Comparison of ENCODE assay signal across 8 cellular contexts in genomic region chr19:58408152-58409009, GRCh38. TPM values are rescaled to one million over a fixed set of nuclear protein-coding genes. Genes with fewer than 3 reads are reported as not detected.
A peak's percentile ranks its signal among the peaks of the same experiment; 100 is the strongest.
DNase-seq lines count a peak whose midpoint lies in the region; ATAC-seq and TF ChIP-seq lines count a peak whose summit lies in the region.

Gene ZNF584, plus strand, starts transcription at chr19:58408649. Its CDS starts 499 bp downstream, at chr19:58409148.

- H3K9me3 Mint-ChIP-seq in CD4-positive, alpha-beta memory T cell, result no peaks in the 10 kb centered on the region
- H3K9me3 Mint-ChIP-seq in activated CD4-positive, alpha-beta memory T cell treated with anti-CD3 and anti-CD28 coated beads, Interleukin-2, amount 10 ng/mL, durations not matched to agents 7 days and 5 days, result no peaks in the 10 kb centered on the region

- H3K4me3 Mint-ChIP-seq in CD4-positive, alpha-beta memory T cell, result peak within 1 kb of the TSS; percentile 92 to 100 (median 96)
- peak within 1 kb of the TSS; percentile 95 for H3K4me3 Mint-ChIP-seq in activated CD4-positive, alpha-beta memory T cell treated with anti-CD3 and anti-CD28 coated beads, Interleukin-2, amount 10 ng/mL, durations not matched to agents 7 days and 5 days

- no peaks in the 10 kb centered on the region for H3K27me3 ChIP-seq in CD4-positive, alpha-beta memory T cell (ENCODE audit: insufficient read depth, low read length)
- no peaks in the 10 kb centered on the region for H3K27me3 ChIP-seq in dorsolateral prefrontal cortex
- no peaks in the 10 kb centered on the region for H3K27me3 ChIP-seq in right lobe of liver

- peaks cover 21 to 39% (median 33%) of the 10 kb centered on the region in 4 donors for H3K4me1 Mint-ChIP-seq in CD4-positive, alpha-beta memory T cell
- peaks cover 39% of the 10 kb centered on the region for H3K4me1 Mint-ChIP-seq in activated CD4-positive, alpha-beta memory T cell treated with anti-CD3 and anti-CD28 coated beads, Interleukin-2, amount 10 ng/mL, durations not matched to agents 7 days and 5 days

- peak in 32 of 56 donors; percentile 6 to 62 (median 24) for TF ChIP-seq CTCF in dorsolateral prefrontal cortex (IDR thresholded peaks at IDR 0.05 in 54 of 56, conservative IDR thresholded peaks at IDR 0.05 in 2 of 56; ENCODE audit: low read depth in 1 of 56, partially characterized antibody in 56 of 56)
- TF ChIP-seq CTCF in right lobe of liver (IDR thresholded peaks at IDR 0.05), result no peak

- H3K36me3 ChIP-seq in CD4-positive, alpha-beta memory T cell (ENCODE audit: insufficient read depth, low read length), result no peaks in the 10 kb centered on the region
- H3K36me3 ChIP-seq in right lobe of liver, result no peaks in the 10 kb centered on the region

- POLR2A ChIA-PET in CD4-positive, alpha-beta memory T cell (lab: Charles Lee; ENCODE audit: partially characterized antibody), result interaction anchor here (0.7 to 1.8 kb wide), 17 partner anchors 8 to 136 kb away, joined by 3 to 12 read pairs (median 5); partner anchors contain the start of genes ERVK3-1, RNF225, RPS5 and TRIM28
- POLR2A ChIA-PET in activated CD4-positive, alpha-beta memory T cell treated with anti-CD3 and anti-CD28 coated beads, Interleukin-2, amount 10 ng/mL, durations not matched to agents 7 days and 5 days (lab: Charles Lee), result interaction anchor here (0.8 to 1.2 kb wide), 5 partner anchors 23 to 1087 kb away, joined by 3 to 7 read pairs (median 3); partner anchors contain the start of gene ZNF132

- peaks cover 0 to 10% of the 10 kb centered on the region in 2 donors for H3K36me3 Mint-ChIP-seq in CD4-positive, alpha-beta memory T cell
- H3K36me3 Mint-ChIP-seq in activated CD4-positive, alpha-beta memory T cell treated with anti-CD3 and anti-CD28 coated beads, Interleukin-2, amount 10 ng/mL, durations not matched to agents 7 days and 5 days (ENCODE audit: low read depth), result peaks cover 15% of the 10 kb centered on the region

- 0% methylated on average over 22 of the region's 100 CpGs for WGBS in right lobe of liver (ENCODE audit: insufficient coverage, low coverage, low lambda C conversion rate, missing lambda C conversion rate)

- H3K4me1 ChIP-seq in CD4-positive, alpha-beta memory T cell (ENCODE audit: insufficient read depth, low read length), result peaks cover 25% of the 10 kb centered on the region
- H3K4me1 ChIP-seq in right lobe of liver, result peaks cover 0 to 14% (median 3%) of the 10 kb centered on the region in 4 donors

- TF ChIP-seq POLR2A in right lobe of liver (IDR thresholded peaks at IDR 0.05), result peak; percentile 83

- intact Hi-C loops in CD4-positive, alpha-beta memory T cell (cut with micrococcal nuclease), result loop anchor here (1.0 to 2.0 kb wide), 11 partner anchors 21 to 226 kb away; partner anchors contain the start of genes ERVK3-1, MZF1, RPS5 and ZNF132
- intact Hi-C loops in dorsolateral prefrontal cortex (cut with DNase I) (loop anchor here (2.0 to 5.0 kb wide), 2 partner anchors 32 to 34 kb away; partner anchors contain the start of gene ZNF132 (in 2 of the 2)), right lobe of liver (cut with DNase I) (no loop called here)

- CTCF ChIA-PET in CD4-positive, alpha-beta memory T cell (lab: Charles Lee; ENCODE audit: partially characterized antibody), result interaction anchor here (1.0 to 1.6 kb wide), 5 partner anchors 35 to 173 kb away, joined by 3 to 5 read pairs (median 3); partner anchors contain the start of gene ZNF324B
- CTCF ChIA-PET in activated CD4-positive, alpha-beta memory T cell treated with anti-CD3 and anti-CD28 coated beads, Interleukin-2, amount 10 ng/mL, durations not matched to agents 7 days and 5 days (lab: Charles Lee), result interaction anchor here (0.6 to 1.0 kb wide), 6 partner anchors 26 to 112 kb away, joined by 3 to 5 read pairs (median 4); partner anchors contain the start of genes ZBTB45, ZNF497 and ZSCAN22

- H3K9me3 ChIP-seq in CD4-positive, alpha-beta memory T cell (ENCODE audit: control insufficient read depth in 1 of 2, low read length in 2 of 2), result no peaks in the 10 kb centered on the region
- no peaks in the 10 kb centered on the region for H3K9me3 ChIP-seq in right lobe of liver

- DNase-seq in CD4-positive, alpha-beta memory T cell, result peak; percentile 93 to 94 (median 93)
- DNase-seq in NCI-H82 (lab: John Stamatoyannopoulos, UW), result peak; percentile 98
- peak; percentile 95 for DNase-seq in activated CD4-positive, alpha-beta memory T cell treated with anti-CD3 and anti-CD28 coated beads, Interleukin-2, amount 10 ng/mL, durations not matched to agents 7 days and 5 days
- DNase-seq in dorsolateral prefrontal cortex, result peak; percentile 92 to 99 (median 97)
- peak; percentile 96 to 97 (median 97) for DNase-seq in right lobe of liver
- DNase-seq in stimulated activated CD4-positive, alpha-beta T cell treated with anti-CD3 and anti-CD28 coated beads, Interleukin-4, amount 100 ng/mL, for 24 hours, result peak; percentile 95

- peak within 1 kb of the TSS; percentile 91 to 98 (median 95) for H3K27ac Mint-ChIP-seq in CD4-positive, alpha-beta memory T cell
- peak within 1 kb of the TSS; percentile 89 for H3K27ac Mint-ChIP-seq in activated CD4-positive, alpha-beta memory T cell treated with anti-CD3 and anti-CD28 coated beads, Interleukin-2, amount 10 ng/mL, durations not matched to agents 7 days and 5 days

- H3K4me3 ChIP-seq in CD4-positive, alpha-beta memory T cell (ENCODE audit: low read length in 2 of 2), result peak within 1 kb of the TSS; percentile 71 to 94
- H3K4me3 ChIP-seq in dorsolateral prefrontal cortex, result peak within 1 kb of the TSS; percentile 68 to 99 (median 93)
- peak within 1 kb of the TSS; percentile 73 to 90 (median 82) for H3K4me3 ChIP-seq in right lobe of liver

- H3K27me3 Mint-ChIP-seq in CD4-positive, alpha-beta memory T cell, result no peaks in the 10 kb centered on the region
- H3K27me3 Mint-ChIP-seq in activated CD4-positive, alpha-beta memory T cell treated with anti-CD3 and anti-CD28 coated beads, Interleukin-2, amount 10 ng/mL, durations not matched to agents 7 days and 5 days, result no peaks in the 10 kb centered on the region

- ATAC-seq in GM19452 (IDR thresholded peaks at IDR 0.05; ENCODE audit: unreplicated experiment) (peak; percentile 93), HG03575 (IDR thresholded peaks at IDR 0.05; ENCODE audit: extremely low read depth, insufficient number of reproducible peaks, low FRiP score, unreplicated experiment) (peak; percentile 58), right lobe of liver (peak; percentile 94 to 99 (median 98))

- H3K27ac ChIP-seq in CD4-positive, alpha-beta memory T cell (ENCODE audit: low read depth, low read length), result peak within 1 kb of the TSS; percentile 77
- H3K27ac ChIP-seq in dorsolateral prefrontal cortex (peak within 1 kb of the TSS; percentile 49 to 94 (median 85)), right lobe of liver (peak within 1 kb of the TSS; percentile 27 to 77 (median 59))

RNA-seq across cellular contexts. Expression of gene ZNF584, which starts in this region (rescaled TPM):
- 10 to 100 TPM; 10.3 to 10.7 TPM for total RNA-seq in CD4-positive, alpha-beta memory T cell
- 1 to 10 TPM; 6.6 to 9.1 TPM for polyA plus RNA-seq in CD4-positive, alpha-beta memory T cell
- total RNA-seq in activated CD4-positive, alpha-beta memory T cell treated with anti-CD3 and anti-CD28 coated beads, Interleukin-2, amount 10 ng/mL, durations not matched to agents 7 days and 5 days, result 1 to 10 TPM; 5.2 to 5.5 TPM
- total RNA-seq in dorsolateral prefrontal cortex (10 to 100 TPM; 11.0 to 25.3 (median 18.1) TPM), right lobe of liver (10 to 100 TPM in 1 of 6 experiments, 1 to 10 TPM in 5; 5.6 to 12.1 (median 6.6) TPM)

Comparison
In these comparisons a context has a peak if more than half of its experiments do, and no peak if none do; other contexts are left out.
1. Peak in every context shown above with its lines: DNase-seq, ATAC-seq, H3K4me3 ChIP-seq and H3K27ac ChIP-seq.
2. CTCF ChIP-seq: peak in dorsolateral prefrontal cortex (32 of 56); none in right lobe of liver (0 of 4).
3. intact Hi-C loops: an anchor here in CD4-positive, alpha-beta memory T cell (1.0 to 2.0 kb wide) and dorsolateral prefrontal cortex (2.0 to 5.0 kb wide); none called in right lobe of liver.